In the genomic region with DNA sequence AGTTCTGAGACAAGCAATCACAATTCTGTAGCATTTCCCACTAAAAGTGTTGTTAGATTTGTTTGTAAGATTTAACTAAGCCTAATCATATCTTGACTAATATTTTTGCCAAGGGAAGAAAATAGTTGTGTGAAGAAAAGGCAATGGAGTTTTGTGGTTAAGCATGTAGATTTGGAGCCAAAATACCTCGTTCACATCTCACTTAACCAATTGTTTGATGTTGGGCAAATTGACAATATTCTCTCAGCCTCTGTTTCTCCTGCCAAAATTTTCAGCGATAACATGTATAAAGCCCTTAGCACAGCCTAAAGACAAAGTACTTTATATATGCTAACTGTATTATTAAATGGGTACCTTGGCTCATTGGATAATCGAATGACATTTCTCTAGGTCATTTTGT, we compare ENCODE assay signal across 29 cellular contexts. TPM values are rescaled to one million over a fixed set of nuclear protein-coding genes. Genes with fewer than 3 reads are reported as not detected.
DNase-seq lines count a peak whose midpoint lies in the region; FAIRE-seq and TF ChIP-seq lines count a peak whose summit lies in the region.
"Had no signal": no experiment of that assay in that cellular context is flagged by ENCODE, and none has a peak within 500 bp of the region (broad histone marks: within the 10 kb centered on the region; RNA-seq: fewer than 3 reads in every experiment).

No MANE protein-coding gene starts in this region.

- H4K20me1 ChIP-seq in astrocyte (ENCODE audit: insufficient read depth, low read length), result no peaks in the 10 kb centered on the region
- H4K20me1 ChIP-seq: BLaER1 had no signal

- no peak overlapping the region for H3K9ac ChIP-seq in astrocyte (ENCODE audit: low read length)
- H3K9ac ChIP-seq: BLaER1 had no signal

- TF ChIP-seq CTCF in astrocyte (IDR thresholded peaks at IDR 0.05; ENCODE audit: insufficient read depth, low read depth, low read length), result no peak
- TF ChIP-seq CTCF in fibroblast of the aortic adventitia (IDR thresholded peaks at IDR 0.05; ENCODE audit: insufficient read depth, low read length), result no peak

- H3K27ac Mint-ChIP-seq in astrocyte (ENCODE audit: unreplicated experiment), result no peak overlapping the region
- H3K27ac Mint-ChIP-seq: CD14-positive monocyte; CD4-positive, CD25-positive, alpha-beta regulatory T cell; CD8-positive, alpha-beta memory T cell had no signal

- no peaks in the 10 kb centered on the region for H3K36me3 ChIP-seq in astrocyte (ENCODE audit: insufficient read depth, low read length)
- H3K36me3 ChIP-seq: BE2C, BLaER1 had no signal

- H3K4me3 ChIP-seq in astrocyte (ENCODE audit: insufficient read depth, low read depth, low read length) (no peak overlapping the region), fibroblast of the aortic adventitia (ENCODE audit: low read depth, low read length) (no peak overlapping the region)
- H3K4me3 ChIP-seq: BLaER1, GM12878 had no signal

- no peak for DNase-seq in HTR-8/SVneo (ENCODE audit: insufficient read length, low spot score)
- peak; percentile 51 for DNase-seq in astrocyte (ENCODE audit: low read depth)
- DNase-seq in astrocyte of the hippocampus (ENCODE audit: low read depth, low spot score), result peak; percentile 74
- DNase-seq in fibroblast of the aortic adventitia (ENCODE audit: low read depth), result peak; percentile 67
- no peak for DNase-seq in activated CD4-positive, CD25-positive, alpha-beta regulatory T cell treated with anti-CD3 and anti-CD28 coated beads, Interleukin-2, amount 50 U/mL, for 72 hours
- no peak for DNase-seq in germinal center (ENCODE audit: low spot score)
- DNase-seq in stimulated activated naive CD4-positive, alpha-beta T cell treated with Interleukin-2 at 50 U/mL for 16 hours (lab: John Stamatoyannopoulos, UW), result no peak
- DNase-seq in stimulated activated CD4-positive, alpha-beta T cell treated with anti-CD3 and anti-CD28 coated beads, Interleukin-12 subunit alpha, Interleukin-12 subunit beta, amount 100 ng/mL, for 4 hours, result no peak
- DNase-seq: 8988T; ACHN; BE2C; C1 segment of cervical spinal cord; CD4-positive, alpha-beta memory T cell; CD4-positive, CD25-positive, alpha-beta regulatory T cell; CD8-positive, alpha-beta memory T cell; COR-L47; DMS 273 treated with DMSO at 0.1 percent for 48 hours; DMS153; DMS53; DMS79; DND-41; EL; GDM1 had no signal

- H3K9me3 Mint-ChIP-seq in astrocyte (ENCODE audit: unreplicated experiment), result peaks cover 9% of the 10 kb centered on the region

- no peak overlapping the region for H3K27ac ChIP-seq in astrocyte (ENCODE audit: low read depth, low read length)
- H3K27ac ChIP-seq: BLaER1 had no signal

- no peak overlapping the region for H3K4me2 ChIP-seq in astrocyte (ENCODE audit: low read length)
- H3K4me2 ChIP-seq: BLaER1 had no signal

- no peaks in the 10 kb centered on the region for H3K27me3 ChIP-seq in astrocyte (ENCODE audit: insufficient read depth, low read length)
- H3K27me3 ChIP-seq: BE2C, BLaER1 had no signal

- H3K27me3 Mint-ChIP-seq in astrocyte (ENCODE audit: low read depth, unreplicated experiment), result no peaks in the 10 kb centered on the region

- H3K4me1 ChIP-seq in astrocyte (ENCODE audit: insufficient read depth, low read length), result no peaks in the 10 kb centered on the region
- H3K4me1 ChIP-seq: BE2C, BLaER1 had no signal

- H3K79me2 ChIP-seq in astrocyte (ENCODE audit: insufficient read depth, low read length), result no peaks in the 10 kb centered on the region

- FAIRE-seq in HTR-8/SVneo (lab: Jason Lieb, UNC) (peak; percentile 40), astrocyte (lab: Jason Lieb, UNC) (no peak)
- FAIRE-seq: A204.1, GM12878, GM12892, GM18507 had no signal

- no peaks in the 10 kb centered on the region for H3K9me3 ChIP-seq in astrocyte (ENCODE audit: insufficient read depth, low read depth, low read length)
- H3K9me3 ChIP-seq: BE2C had no signal

- no peak overlapping the region for H2AFZ ChIP-seq in astrocyte (ENCODE audit: low read depth, low read length)

- H3K4me1 Mint-ChIP-seq in astrocyte (ENCODE audit: low read depth, unreplicated experiment), result no peaks in the 10 kb centered on the region
- H3K4me1 Mint-ChIP-seq: CD14-positive monocyte; CD4-positive, alpha-beta memory T cell; CD4-positive, CD25-positive, alpha-beta regulatory T cell; CD8-positive, alpha-beta memory T cell had no signal

- H3K36me3 Mint-ChIP-seq in astrocyte (ENCODE audit: low read depth, unreplicated experiment), result no peaks in the 10 kb centered on the region
- H3K36me3 Mint-ChIP-seq: CD14-positive monocyte; CD4-positive, alpha-beta memory T cell; CD4-positive, CD25-positive, alpha-beta regulatory T cell; CD8-positive, alpha-beta memory T cell had no signal

- H3K4me3 Mint-ChIP-seq in astrocyte (ENCODE audit: unreplicated experiment), result no peak overlapping the region
- H3K4me3 Mint-ChIP-seq: CD14-positive monocyte; CD4-positive, alpha-beta memory T cell; CD4-positive, CD25-positive, alpha-beta regulatory T cell; CD8-positive, alpha-beta memory T cell had no signal

RNA-seq across cellular contexts. Expression of a gene that starts 20.5 kb away (rescaled TPM):
- total RNA-seq in astrocyte, result 18.3 and 19.1 TPM in 2 replicates
- total RNA-seq in fibroblast of the aortic adventitia (ENCODE audit: low replicate concordance), result 10.6 and 22.3 TPM in 2 replicates

Comparison
In these comparisons a context has a peak if more than half of its experiments do, and no peak if none do; other contexts are left out.
1. DNase-seq: peak in astrocyte (single experiment), astrocyte of the hippocampus (single experiment) and fibroblast of the aortic adventitia (single experiment); none in HTR-8/SVneo (single experiment), activated CD4-positive, CD25-positive, alpha-beta regulatory T cell treated with anti-CD3 and anti-CD28 coated beads, Interleukin-2, amount 50 U/mL, for 72 hours (single experiment), germinal center (single experiment), stimulated activated naive CD4-positive, alpha-beta T cell treated with Interleukin-2 at 50 U/mL for 16 hours (single experiment) and stimulated activated CD4-positive, alpha-beta T cell treated with anti-CD3 and anti-CD28 coated beads, Interleukin-12 subunit alpha, Interleukin-12 subunit beta, amount 100 ng/mL, for 4 hours (single experiment).